ENCODE assay signal across 10 cellular contexts in genomic region chr20:63177134-63177784, GRCh38. TPM values are rescaled to one million over a fixed set of nuclear protein-coding genes. Genes with fewer than 3 reads are reported as not detected.
A peak's percentile ranks its signal among the peaks of the same experiment; 100 is the strongest.
DNase-seq lines count a peak whose midpoint lies in the region; ATAC-seq, FAIRE-seq and TF ChIP-seq lines count a peak whose summit lies in the region.
"Had no signal": no experiment of that assay in that cellular context is flagged by ENCODE, and none has a peak within 500 bp of the region (broad histone marks: within the 10 kb centered on the region; RNA-seq: fewer than 3 reads in every experiment).

No MANE protein-coding gene starts in this region.

- FAIRE-seq in H1 (lab: Jason Lieb, UNC), result no peak
- FAIRE-seq: astrocyte had no signal

- H3K27me3 ChIP-seq in H1 (replicated peaks in 1 of 4; ENCODE audit: control insufficient read depth in 3 of 4, extremely low read depth in 1 of 4, insufficient read depth in 3 of 4, low read length in 3 of 4), result peaks cover 32 to 58% (median 50%) of the 10 kb centered on the region in 4 experiments

- no peak overlapping the region for H2BK5ac ChIP-seq in H1 (ENCODE audit: low read depth, low read length)

- DNase-seq in G401 (ENCODE audit: low spot score) (peak; percentile 82), NCI-H2227 treated with DMSO at 0.1 percent for 48 hours (lab: John Stamatoyannopoulos, UW) (peak; percentile 59), H1 (ENCODE audit: low read depth in 1 of 2, low spot score in 2 of 2) (peak in 1 of 2 experiments; percentile 82), putamen (ENCODE audit: low spot score) (peak; percentile 76), HuH-7.5 (ENCODE audit: low spot score) (no peak), NOMO-1 treated with DMSO at 0.1 percent for 48 hours (lab: John Stamatoyannopoulos, UW; ENCODE audit: unreplicated experiment) (no peak)
- DNase-seq: NCI-H510A treated with DMSO at 0.1 percent for 48 hours, T1000 had no signal

- no peak for ATAC-seq in HG03432 (IDR thresholded peaks at IDR 0.05; ENCODE audit: unreplicated experiment)

- peaks cover 18% of the 10 kb centered on the region; the same call in 1 of the 2 replicates for H3K23me2 ChIP-seq in H1 (ENCODE audit: low read depth, low read length)

- no peak overlapping the region for H3K23ac ChIP-seq in H1 (ENCODE audit: insufficient read length)

- H3K4me3 ChIP-seq in H1 (ENCODE audit: extremely low read depth in 1 of 4, insufficient read depth in 2 of 4, low read depth in 3 of 4, low read length in 4 of 4), result peak overlapping the region; percentile 37 to 83 (median 58)

- TF ChIP-seq POLR2A in H1 (IDR thresholded peaks at IDR 0.05; ENCODE audit: control extremely low read depth in 1 of 2, low read depth in 2 of 2, low read length in 2 of 2), result no peak

- no peak overlapping the region for H2BK20ac ChIP-seq in H1 (ENCODE audit: low read length)

- no peak overlapping the region for H2AFZ ChIP-seq in H1 (ENCODE audit: low read length)

- 4% methylated on average over 47 of the region's 96 CpGs; no CpG with 5 or more reads in 1 of the 2 experiments for WGBS in H1 (ENCODE audit: extremely low coverage in 1 of 2, insufficient coverage in 1 of 2, insufficient read length in 1 of 2, insufficient replicate concordance in 2 of 2, low coverage in 1 of 2, low lambda C conversion rate in 2 of 2, missing lambda C conversion rate in 1 of 2), 2 experiments

- no peaks in the 10 kb centered on the region for H3K79me2 ChIP-seq in H1 (ENCODE audit: control insufficient read depth in 1 of 2, insufficient read depth in 2 of 2, low read length in 2 of 2)

- H2AK5ac ChIP-seq in H1 (ENCODE audit: low read depth, low read length), result no peak overlapping the region

- peak overlapping the region; percentile 39; the same call in 1 of the 2 replicates for H2BK12ac ChIP-seq in H1 (ENCODE audit: low read depth, low read length)

- peak overlapping the region; percentile 78; the same call in 1 of the 2 replicates for H3K18ac ChIP-seq in H1 (ENCODE audit: extremely low read depth, low read length)

- H3K27ac ChIP-seq in H1 (ENCODE audit: low read depth, low read length), result no peak overlapping the region

- no peak overlapping the region for H3K56ac ChIP-seq in H1 (replicated peaks; ENCODE audit: insufficient read length, low read depth, low read length)

- H3K14ac ChIP-seq in H1 (ENCODE audit: insufficient read length), result no peak overlapping the region

- H3K4me1 ChIP-seq in H1 (replicated peaks in 1 of 4; ENCODE audit: control insufficient read depth in 3 of 4, insufficient read depth in 4 of 4, low read length in 3 of 4), result peaks cover 3 to 53% (median 32%) of the 10 kb centered on the region in 4 experiments

- H3K4me2 ChIP-seq in H1 (ENCODE audit: insufficient read depth in 1 of 2, low read depth in 2 of 2, low read length in 2 of 2), result peak overlapping the region; percentile 72 to 87

- POLR2A ChIA-PET in H1 (lab: Charles Lee; ENCODE audit: partially characterized antibody), result interaction anchor here (1.0 to 1.5 kb wide), 5 partner anchors 11 to 172 kb away, joined by 3 to 6 read pairs (median 3); no protein-coding TSS in a partner anchor

- in situ Hi-C loops in G401 (cut with HindIII; ENCODE audit: low sequenced_read_pairs), result no loop called here

- H3K4ac ChIP-seq in H1 (replicated peaks; ENCODE audit: insufficient read length, low read depth, low read length), result no peak overlapping the region

- H4K20me1 ChIP-seq in H1 (replicated peaks in 1 of 2; ENCODE audit: control insufficient read depth in 1 of 2, insufficient read depth in 2 of 2, low read length in 2 of 2), result peaks cover 0 to 10% of the 10 kb centered on the region in 2 experiments

- no peaks in the 10 kb centered on the region for H3K79me1 ChIP-seq in H1 (ENCODE audit: low read depth, low read length)

- H3K9ac ChIP-seq in H1 (replicated peaks in 1 of 4; ENCODE audit: extremely low read depth in 1 of 4, low read depth in 3 of 4, low read length in 3 of 4), result peak overlapping the region in 2 of 4 experiments; percentile 46 to 75; a peak in 2 of 7 replicates

- TF ChIP-seq EP300 in H1 (IDR thresholded peaks at IDR 0.05; ENCODE audit: borderline replicate concordance in 1 of 2, low read depth in 2 of 2, low read length in 2 of 2), result no peak

- CTCF ChIA-PET in H1 (lab: Charles Lee; ENCODE audit: partially characterized antibody), result interaction anchor here (0.6 to 2.1 kb wide), 11 partner anchors 16 to 422 kb away, joined by 3 to 4 read pairs (median 3); no protein-coding TSS in a partner anchor

- no peak overlapping the region for H4K5ac ChIP-seq in H1 (ENCODE audit: insufficient read length, low read depth, low read length)

- peak overlapping the region; percentile 69; the same call in 1 of the 2 replicates for H4K8ac ChIP-seq in H1 (ENCODE audit: extremely low read depth, insufficient read depth, low read length)

- H4K91ac ChIP-seq in H1 (replicated peaks; ENCODE audit: insufficient read length, low read length), result no peak overlapping the region

- H2BK120ac ChIP-seq in H1 (replicated peaks; ENCODE audit: low read depth, low read length), result no peak overlapping the region

- no peaks in the 10 kb centered on the region for H3K36me3 ChIP-seq in H1 (ENCODE audit: control insufficient read depth in 2 of 4, insufficient read depth in 4 of 4, low read length in 3 of 4)

- TF ChIP-seq RAD21 in H1 (IDR thresholded peaks at IDR 0.05 in 1 of 2, conservative IDR thresholded peaks at IDR 0.05 in 1 of 2; ENCODE audit: low read depth in 2 of 2, low read length in 2 of 2), result no peak

- peak in 1 of 3 experiments; percentile 13; a peak in 1 of 4 replicates for TF ChIP-seq CTCF in H1 (IDR thresholded peaks at IDR 0.05; ENCODE audit: control extremely low read depth in 1 of 3, insufficient read depth in 1 of 3, low read depth in 1 of 3, low read length in 3 of 3)

- peak overlapping the region; percentile 92; the same call in 1 of the 2 replicates for H2BK15ac ChIP-seq in H1 (ENCODE audit: low read length)

- H3K9me3 ChIP-seq in H1 (ENCODE audit: insufficient read depth in 2 of 2, low read depth in 1 of 2, low read length in 1 of 2), result no peaks in the 10 kb centered on the region

TF ChIP-seq in H1, 55 proteins besides CTCF, POLR2A, EP300 and RAD21 (continues in another document):
- TF ChIP-seq CREB1 (IDR thresholded peaks at IDR 0.05) (peak; percentile 83), PHF8 (conservative IDR thresholded peaks at IDR 0.05; ENCODE audit: low read depth, low read length) (no peak), SP1 (IDR thresholded peaks at IDR 0.05; ENCODE audit: low read depth, low read length) (no peak), SUZ12 (IDR thresholded peaks at IDR 0.05; ENCODE audit: low read length) (no peak; the same call in 1 of the 2 replicates), JUN (IDR thresholded peaks at IDR 0.05; ENCODE audit: low read depth, low read length) (no peak), JUND (IDR thresholded peaks at IDR 0.05; ENCODE audit: low read length) (peak; percentile 87)

RNA-seq across cellular contexts. Expression of gene YTHDF1, which starts 38.7 kb away (rescaled TPM):
- total RNA-seq in G401 (2014; rRNA removed; shearing (Covaris generic)), result 22.7 and 27.1 TPM in 2 replicates
- 66.0 and 66.1 TPM in 2 replicates for total RNA-seq in H1 (2021; fragmentation: NEBNext Ultra II Directional; extraction: Animal tissue kit (Norgen Biotek cat#: 25700))
- polyA plus RNA-seq in H1 (2011; rRNA removed), result 32.8 and 38.3 TPM in 2 replicates
- polyA plus RNA-seq in H1 (2011; cell fraction: cytosol; rRNA removed), result 41.4 TPM
- polyA plus RNA-seq in H1 (2011; cell fraction: nucleus; rRNA removed), result 41.1 TPM
- 46.9 to 54.7 TPM (median 49.9 TPM) in 4 replicates for polyA plus RNA-seq in H1 (2012, experiment 1 of 2)
- polyA plus RNA-seq in H1 (2012, experiment 2 of 2), result 35.5 TPM
- polyA plus RNA-seq in H1 (2013, experiment 1 of 2), result 44.4 TPM
- 44.2 TPM for polyA plus RNA-seq in H1 (2013, experiment 2 of 2)
- 42.5 and 44.7 TPM in 2 replicates for polyA minus RNA-seq in H1 (2011; rRNA and poly(A)+ RNA removed)
- 40.8 TPM for polyA minus RNA-seq in H1 (2011; cell fraction: cytosol; rRNA and poly(A)+ RNA removed)
- 22.0 TPM for polyA minus RNA-seq in H1 (2011; cell fraction: nucleus; rRNA and poly(A)+ RNA removed)

RNA-seq across cellular contexts. Expression of gene BIRC7, which starts 58.4 kb away (rescaled TPM):
- 68.2 and 78.4 TPM in 2 replicates for total RNA-seq in G401 (2014; rRNA removed; shearing (Covaris generic))
- 0.41 TPM in 1 of 2 replicates, not detected in the other for total RNA-seq in H1 (2021; fragmentation: NEBNext Ultra II Directional; extraction: Animal tissue kit (Norgen Biotek cat#: 25700))
- 0.11 and 0.16 TPM in 2 replicates for polyA plus RNA-seq in H1 (2011; rRNA removed)
- polyA plus RNA-seq in H1 (2011; cell fraction: cytosol; rRNA removed), result 0.16 TPM
- polyA plus RNA-seq in H1 (2011; cell fraction: nucleus; rRNA removed), result 0.77 TPM
- 0.19 TPM in 1 of 4 replicates, not detected in the others for polyA plus RNA-seq in H1 (2012, experiment 1 of 2)
- not detected for polyA plus RNA-seq in H1 (2012, experiment 2 of 2)
- polyA plus RNA-seq in H1 (2013, experiment 1 of 2), result 0.06 TPM
- polyA plus RNA-seq in H1 (2013, experiment 2 of 2), result 0.06 TPM
- polyA minus RNA-seq in H1 (2011; rRNA and poly(A)+ RNA removed), result not detected in 2 replicates
- polyA minus RNA-seq in H1 (2011; cell fraction: cytosol; rRNA and poly(A)+ RNA removed), result not detected
- polyA minus RNA-seq in H1 (2011; cell fraction: nucleus; rRNA and poly(A)+ RNA removed), result not detected

Comparison
In these comparisons a context has a peak if more than half of its experiments do, and no peak if none do; other contexts are left out.
1. DNase-seq: peak in G401 (single experiment), NCI-H2227 treated with DMSO at 0.1 percent for 48 hours (single experiment) and putamen (single experiment); none in HuH-7.5 (single experiment) and NOMO-1 treated with DMSO at 0.1 percent for 48 hours (single experiment).
2. RNA of gene BIRC7, which starts 58.4 kb away (total RNA-seq): 68.2 to 78.4 TPM in G401; 0.41 TPM in H1; every median in the first group is over 10 times any median in the second.